In genomic region chr5:61331407-61332368, GRCh38 we compare ENCODE assay signal across 8 cellular contexts. TPM values are rescaled to one million over a fixed set of nuclear protein-coding genes. Genes with fewer than 3 reads are reported as not detected.
DNase-seq lines count a peak whose midpoint lies in the region; ATAC-seq and TF ChIP-seq lines count a peak whose summit lies in the region.

Gene ZSWIM6 (plus strand): TSS chr5:61332258. CDS start chr5:61332273, 15 bp downstream.

- ATAC-seq in HG02610 (IDR thresholded peaks at IDR 0.05; ENCODE audit: unreplicated experiment) (peak; percentile 71), Right ventricle myocardium inferior (peak; percentile 95)

- TF ChIP-seq POLR2A in ovary (IDR thresholded peaks at IDR 0.05) (peak; percentile 93), thyroid gland (IDR thresholded peaks at IDR 0.05) (peak; percentile 98 to 100)

- TF ChIP-seq CTCF in GM10248 (IDR thresholded peaks at IDR 0.05; ENCODE audit: control extremely low read depth, extremely low read depth, low read depth, missing control alignments) (no peak), ovary (IDR thresholded peaks at IDR 0.05) (no peak), thyroid gland (IDR thresholded peaks at IDR 0.05) (no peak)

- no peak for TF ChIP-seq EP300 in ovary (IDR thresholded peaks at IDR 0.05)

- H3K9me3 ChIP-seq in ovary, result no peaks in the 10 kb centered on the region
- H3K9me3 ChIP-seq in thyroid gland, result no peaks in the 10 kb centered on the region

- H3K27me3 ChIP-seq in ovary (no peaks in the 10 kb centered on the region), thyroid gland (no peaks in the 10 kb centered on the region)

- intact Hi-C loops in Right ventricle myocardium inferior (cut with DNase I) (loop anchor here (2.0 to 10.0 kb wide), 5 partner anchors 77 to 601 kb away; partner anchors contain the start of genes ERCC8, NDUFAF2 and SMIM15), ovary (cut with DNase I) (loop anchor here in 3 of 4 donors (1.0 to 10.0 kb wide), 6 partner anchors 73 to 323 kb away; partner anchors contain the start of gene SMIM15 (in 2 of the 3)), thyroid gland (cut with DNase I) (loop anchor here (5.0 to 10.0 kb wide), 3 partner anchors 76 to 323 kb away; no protein-coding TSS in a partner anchor)

- peak within 1 kb of the TSS; percentile 92 for H3K4me3 ChIP-seq in ovary
- H3K4me3 ChIP-seq in thyroid gland (replicated peaks in 1 of 3), result peak within 1 kb of the TSS; percentile 86 to 96 (median 93)

- peak; percentile 97 for DNase-seq in GM10248 (ENCODE audit: extremely low spot score)
- DNase-seq in NCI-H1105 treated with DMSO at 0.1 percent for 48 hours (lab: John Stamatoyannopoulos, UW), result peak; percentile 90
- peak; percentile 86 for DNase-seq in SKM-1 treated with dmso at 0.1 percent for 144 hours (lab: John Stamatoyannopoulos, UW; ENCODE audit: unreplicated experiment)
- peak; percentile 95 for DNase-seq in activated naive CD8-positive, alpha-beta T cell treated with anti-CD3 and anti-CD28 coated beads, Interleukin-2, amount 50 U/mL, for 16 hours (ENCODE audit: low read depth, low spot score)
- DNase-seq in Right ventricle myocardium inferior (ENCODE audit: missing footprints), result peak; percentile 100
- peak; percentile 99 to 100 (median 99) for DNase-seq in ovary
- peak; percentile 100 for DNase-seq in thyroid gland

- CTCF ChIA-PET in GM10248 (lab: Yijun Ruan, JAX), result interaction anchor here (1.0 to 3.3 kb wide), 6 partner anchors 11 to 644 kb away, joined by 3 to 20 read pairs (median 4); no protein-coding TSS in a partner anchor

- H3K4me1 ChIP-seq in ovary (ENCODE audit: insufficient read depth) (peaks cover 4% of the 10 kb centered on the region), thyroid gland (peaks cover 0 to 32% of the 10 kb centered on the region in 2 donors)

- H3K27ac ChIP-seq in ovary (peak within 1 kb of the TSS; percentile 93 to 98), thyroid gland (peak within 1 kb of the TSS; percentile 86 to 97 (median 94))

- POLR2A ChIA-PET in GM10248 (lab: Yijun Ruan, JAX), result interaction anchor here (0.6 to 1.1 kb wide), 4 partner anchors 25 to 168 kb away, joined by 3 to 5 read pairs (median 4); no protein-coding TSS in a partner anchor

- 0 to 1% (median 0%) methylated on average over 66 to 94 of the region's 94 CpGs for WGBS in ovary, 3 donors
- WGBS in thyroid gland, 2 donors, result 0 to 1% methylated on average over 31 to 52 of the region's 94 CpGs

- H3K36me3 ChIP-seq in ovary (no peaks in the 10 kb centered on the region), thyroid gland (no peaks in the 10 kb centered on the region)

RNA-seq across cellular contexts. Expression of gene ZSWIM6, which starts in this region (rescaled TPM):
- total RNA-seq in Right ventricle myocardium inferior (8.1 TPM), ovary (10 to 100 TPM in 5 of 7 donors, 1 to 10 TPM in 2; 8.7 to 15.3 (median 13.4) TPM), thyroid gland (10 to 100 TPM; 11.8 to 20.1 (median 14.5) TPM)
- 10 to 100 TPM in 1 of 2 donors, 1 to 10 TPM in 1; 4.1 to 10.6 TPM for polyA plus RNA-seq in ovary

Comparison
In these comparisons a context has a peak if more than half of its experiments do, and no peak if none do; other contexts are left out.
1. Peak in every context shown above with its lines: DNase-seq, ATAC-seq, H3K4me3 ChIP-seq and H3K27ac ChIP-seq.